In the genomic region with DNA sequence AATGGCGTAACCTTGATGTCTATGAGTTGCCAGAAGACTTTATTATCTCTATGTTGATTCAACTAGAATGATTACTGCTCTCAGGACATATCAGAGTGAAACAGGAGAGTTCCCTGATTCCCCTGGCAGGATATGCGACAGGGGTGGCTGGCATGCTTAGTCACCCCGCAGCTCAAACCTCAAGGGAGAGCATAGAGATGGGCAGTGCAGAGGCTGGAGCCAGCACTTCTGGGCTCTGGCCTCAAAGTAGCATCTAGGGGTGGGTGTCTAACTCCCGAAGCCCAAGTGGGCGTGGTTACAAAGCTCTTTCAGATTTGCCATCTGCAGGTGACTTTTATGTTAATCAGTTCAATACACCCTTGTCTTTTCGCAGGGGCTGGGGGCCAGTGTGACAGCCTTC, we compare ENCODE assay signal across 20 cellular contexts.
DNase-seq lines count a peak whose midpoint lies in the region; ATAC-seq and TF ChIP-seq lines count a peak whose summit lies in the region.
"Had no signal": no experiment of that assay in that cellular context is flagged by ENCODE, and none has a peak within 500 bp of the region (broad histone marks: within the 10 kb centered on the region; RNA-seq: fewer than 3 reads in every experiment).

No MANE protein-coding gene starts in this region.

- no peak for ATAC-seq in HG02938 (IDR thresholded peaks at IDR 0.05; ENCODE audit: unreplicated experiment)
- ATAC-seq: HepG2 had no signal

- peak; percentile 57 for DNase-seq in NCI-H82 (lab: John Stamatoyannopoulos, UW)
- no peak for DNase-seq in NCI-H82 treated with DMSO at 0.1 percent for 48 hours (lab: John Stamatoyannopoulos, UW; ENCODE audit: unreplicated experiment)
- DNase-seq in RPMI7951 (ENCODE audit: low read depth): peak; percentile 3
- peak; percentile 31 for DNase-seq in fibroblast of villous mesenchyme (ENCODE audit: low read depth)
- no peak for DNase-seq in activated naive CD4-positive, alpha-beta T cell treated with Interleukin-2 at 50 U/mL for 16 hours
- no peak for DNase-seq in KBM-7
- DNase-seq: Caco-2; CD4-positive, alpha-beta T cell; DMS153; GDM1; GM23248; HCEC 1CT; KG1; NCI-H1048; NCI-H146; NCI-H2081; NCI-H510A treated with DMSO at 0.1 percent for 48 hours; T-helper 1 cell had no signal

- H3K4me3 ChIP-seq in fibroblast of villous mesenchyme (ENCODE audit: low read depth, low read length): no peak overlapping the region
- H3K4me3 ChIP-seq: GM23248 had no signal

- no peak for TF ChIP-seq CTCF in fibroblast of villous mesenchyme (IDR thresholded peaks at IDR 0.05; ENCODE audit: insufficient read depth, low read depth, low read length)

- in situ Hi-C loops in KBM-7 (cut with MboI; ENCODE audit: low pct_unique_long_range_greater_than_20kb, low sequenced_read_pairs): no loop called here

Comparison
In these comparisons a context has a peak if more than half of its experiments do, and no peak if none do; other contexts are left out.
1. DNase-seq: peak in NCI-H82 (single experiment), RPMI7951 (single experiment) and fibroblast of villous mesenchyme (single experiment); none in NCI-H82 treated with DMSO at 0.1 percent for 48 hours (single experiment), activated naive CD4-positive, alpha-beta T cell treated with Interleukin-2 at 50 U/mL for 16 hours (single experiment) and KBM-7 (single experiment).